Comparison of ENCODE assay signal across 1 cellular context in the genomic region with DNA sequence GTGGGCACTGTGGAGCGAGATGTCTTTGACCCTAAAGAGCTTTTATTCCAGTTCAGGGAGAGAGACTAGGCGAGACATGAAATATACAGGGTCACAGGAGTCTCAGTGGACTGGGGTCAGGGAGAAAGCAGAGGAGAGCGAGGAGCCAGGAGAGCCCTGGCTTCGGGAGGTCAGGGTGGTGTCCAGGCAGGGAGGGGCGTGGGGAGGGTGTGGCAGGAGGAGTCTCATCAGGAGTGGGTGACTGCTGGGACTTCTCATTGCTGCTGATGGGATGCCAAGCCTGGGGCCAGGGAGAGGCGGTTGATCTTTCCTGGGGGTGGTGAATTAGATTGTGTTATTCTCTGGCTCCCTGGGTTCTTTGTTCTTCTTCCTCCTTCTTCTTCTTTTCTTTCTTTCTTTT.
TF ChIP-seq lines count a peak whose summit lies in the region.

No MANE protein-coding gene starts in this region.

TF ChIP-seq in HepG2, 621 proteins besides CTCF, POLR2A, EP300 and RAD21 (continued from another document):
- TF ChIP-seq, protein P1, sequence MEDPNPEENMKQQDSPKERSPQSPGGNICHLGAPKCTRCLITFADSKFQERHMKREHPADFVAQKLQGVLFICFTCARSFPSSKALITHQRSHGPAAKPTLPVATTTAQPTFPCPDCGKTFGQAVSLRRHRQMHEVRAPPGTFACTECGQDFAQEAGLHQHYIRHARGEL (CRISPR knock-in tag; IDR thresholded peaks at IDR 0.05): no peak
- TF ChIP-seq TEAD3 (CRISPR knock-in tag; optimal IDR thresholded peaks at IDR 0.05; ENCODE audit: borderline replicate concordance) (peak; percentile 21), ZNF788 (CRISPR knock-in tag; IDR thresholded peaks at IDR 0.05; ENCODE audit: borderline replicate concordance) (0 out of 2 replicates have a peak, but pooled peaks have one; percentile 1), ZNF790 (CRISPR knock-in tag; IDR thresholded peaks at IDR 0.05; ENCODE audit: borderline replicate concordance) (no peak)
- TF ChIP-seq, protein P2, sequence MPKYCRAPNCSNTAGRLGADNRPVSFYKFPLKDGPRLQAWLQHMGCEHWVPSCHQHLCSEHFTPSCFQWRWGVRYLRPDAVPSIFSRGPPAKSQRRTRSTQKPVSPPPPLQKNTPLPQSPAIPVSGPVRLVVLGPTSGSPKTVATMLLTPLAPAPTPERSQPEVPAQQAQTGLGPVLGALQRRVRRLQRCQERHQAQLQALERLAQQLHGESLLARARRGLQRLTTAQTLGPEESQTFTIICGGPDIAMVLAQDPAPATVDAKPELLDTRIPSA (CRISPR knock-in tag; IDR thresholded peaks at IDR 0.05; ENCODE audit: borderline replicate concordance): no peak
